ENCODE assay signal across 9 cellular contexts in genomic region chr12:124548854-124549378, GRCh38. TPM values are rescaled to one million over a fixed set of nuclear protein-coding genes. Genes with fewer than 3 reads are reported as not detected.
DNase-seq lines count a peak whose midpoint lies in the region; ATAC-seq, FAIRE-seq and TF ChIP-seq lines count a peak whose summit lies in the region.
"Had no signal": no experiment of that assay in that cellular context is flagged by ENCODE, and none has a peak within 500 bp of the region (broad histone marks: within the 10 kb centered on the region; RNA-seq: fewer than 3 reads in every experiment).

No MANE protein-coding gene starts in this region.

- H3K9ac ChIP-seq in BLaER1 treated with 17β-estradiol and CSF1 and Interleukin-3, amounts not matched to agents 10 nM and 100 nM: peak overlapping the region; percentile 60 to 79 (median 75)
- peak overlapping the region; percentile 28 for H3K9ac ChIP-seq in fibroblast of lung (ENCODE audit: insufficient read depth, low read length)

- POLR2A ChIA-PET in RWPE1 (lab: Yijun Ruan, JAX; ENCODE audit: low non-redundant PET): no interaction called here

- peak overlapping the region; percentile 24 to 85 (median 76); a peak in 19 of 22 replicates for H3K27ac ChIP-seq in BLaER1 treated with 17β-estradiol and CSF1 and Interleukin-3, amounts not matched to agents 10 nM and 100 nM
- H3K27ac ChIP-seq in RWPE1 (peak overlapping the region; percentile 89), fibroblast of lung (ENCODE audit: insufficient read depth, low read length) (peak overlapping the region; percentile 61), small intestine (ENCODE audit: low read depth in 1 of 2, low read length in 1 of 2) (no peak overlapping the region)

- H3K27me3 ChIP-seq in BLaER1 treated with 17β-estradiol and CSF1 and Interleukin-3, amounts not matched to agents 10 nM and 100 nM: no peaks in the 10 kb centered on the region
- H3K27me3 ChIP-seq in fibroblast of lung (ENCODE audit: control insufficient read depth, insufficient read depth, low read length) (no peaks in the 10 kb centered on the region), small intestine (ENCODE audit: control insufficient read depth in 2 of 2, insufficient read depth in 2 of 2, low read length in 2 of 2) (no peaks in the 10 kb centered on the region)

- no peak for ATAC-seq in GM21423 (IDR thresholded peaks at IDR 0.05; ENCODE audit: unreplicated experiment)

- no peak for TF ChIP-seq CTCF in RWPE1 (conservative IDR thresholded peaks at IDR 0.05; ENCODE audit: low read depth)
- no peak for TF ChIP-seq CTCF in fibroblast of lung (conservative IDR thresholded peaks at IDR 0.05 in 1 of 2, IDR thresholded peaks at IDR 0.05 in 1 of 2; ENCODE audit: low read depth in 1 of 2, low read length in 2 of 2)

- CTCF ChIA-PET in RWPE1 (lab: Yijun Ruan, JAX): no interaction called here

- H3K79me2 ChIP-seq in fibroblast of lung (ENCODE audit: control insufficient read depth, insufficient read depth, low read length): peaks cover 51% of the 10 kb centered on the region

- peaks cover 0 to 15% (median 8%) of the 10 kb centered on the region in 11 experiments; a peak in 6 of 22 replicates for H3K36me3 ChIP-seq in BLaER1 treated with 17β-estradiol and CSF1 and Interleukin-3, amounts not matched to agents 10 nM and 100 nM
- H3K36me3 ChIP-seq in fibroblast of lung (ENCODE audit: control insufficient read depth, insufficient read depth, low read length) (no peaks in the 10 kb centered on the region), small intestine (ENCODE audit: control insufficient read depth in 2 of 2, insufficient read depth in 2 of 2, low read length in 2 of 2) (peaks cover 0 to 3% of the 10 kb centered on the region in 2 donors)

- DNase-seq in RWPE1 (ENCODE audit: low spot score): no peak
- peak; percentile 48 to 76 for DNase-seq in fibroblast of lung (ENCODE audit: low read depth in 2 of 2)
- DNase-seq in pulmonary artery endothelial cell (ENCODE audit: low read depth, low spot score): peak; percentile 48
- DNase-seq in epidermal melanocyte (ENCODE audit: insufficient read length, low spot score): no peak
- no peak for DNase-seq in NCI-H446 (lab: John Stamatoyannopoulos, UW)
- no peak for DNase-seq in small intestine

- H3K4me3 ChIP-seq in BLaER1 treated with 17β-estradiol and CSF1 and Interleukin-3, amounts not matched to agents 10 nM and 100 nM: peak overlapping the region in 5 of 10 experiments; percentile 6 to 44 (median 39); a peak in 7 of 20 replicates
- H3K4me3 ChIP-seq in fibroblast of lung (replicated peaks in 1 of 4; ENCODE audit: control extremely low read depth in 1 of 4, insufficient read depth in 1 of 4, low read depth in 3 of 4, low read length in 4 of 4): peak overlapping the region in 1 of 4 experiments; percentile 10
- H3K4me3 ChIP-seq in small intestine (ENCODE audit: low read depth in 1 of 2, low read length in 2 of 2): no peak overlapping the region

- WGBS in small intestine, 3 donors: 53 to 76% (median 69%) methylated on average over 24 of the region's 24 CpGs

- peaks cover 95 to 100% (median 100%) of the 10 kb centered on the region in 11 experiments for H4K20me1 ChIP-seq in BLaER1 treated with 17β-estradiol and CSF1 and Interleukin-3, amounts not matched to agents 10 nM and 100 nM
- H4K20me1 ChIP-seq in fibroblast of lung (ENCODE audit: control insufficient read depth, extremely low read depth, insufficient read depth, low read length): no peaks in the 10 kb centered on the region

- no peaks in the 10 kb centered on the region for H3K9me3 ChIP-seq in BLaER1 treated with 17β-estradiol and CSF1 and Interleukin-3, amounts not matched to agents 10 nM and 100 nM (replicated peaks in 1 of 11)
- H3K9me3 ChIP-seq in fibroblast of lung (ENCODE audit: control insufficient read depth, insufficient read depth, low read depth, low read length) (no peaks in the 10 kb centered on the region), small intestine (ENCODE audit: control insufficient read depth, low read depth) (no peaks in the 10 kb centered on the region)

- peaks cover 95 to 100% (median 98%) of the 10 kb centered on the region in 10 experiments for H3K4me1 ChIP-seq in BLaER1 treated with 17β-estradiol and CSF1 and Interleukin-3, amounts not matched to agents 10 nM and 100 nM
- H3K4me1 ChIP-seq in fibroblast of lung (ENCODE audit: control insufficient read depth, extremely low read depth, insufficient read depth, low read length) (peaks cover 37% of the 10 kb centered on the region), small intestine (ENCODE audit: control insufficient read depth in 2 of 2, insufficient read depth in 1 of 2, low read depth in 1 of 2, low read length in 1 of 2) (peaks cover 2 to 26% of the 10 kb centered on the region in 2 donors)

- H3K4me2 ChIP-seq in BLaER1 treated with 17β-estradiol and CSF1 and Interleukin-3, amounts not matched to agents 10 nM and 100 nM: peak overlapping the region; percentile 82 to 98 (median 95)
- peak overlapping the region; percentile 39 for H3K4me2 ChIP-seq in fibroblast of lung (ENCODE audit: extremely low read depth, insufficient read depth, low read length)

- FAIRE-seq in small intestine (lab: Jason Lieb, UNC): no peak
- FAIRE-seq: islet of Langerhans had no signal

- no peak overlapping the region for H2AFZ ChIP-seq in fibroblast of lung (ENCODE audit: low read length)

RNA-seq across cellular contexts. Expression of gene NCOR2, which starts 18.5 kb away (rescaled TPM):
- 13.1 and 17.2 TPM in 2 replicates for total RNA-seq in fibroblast of lung
- 6.1 and 7.2 TPM in 2 replicates for polyA plus RNA-seq in fibroblast of lung
- 49.7 and 79.6 TPM in 2 replicates for polyA plus RNA-seq in fibroblast of lung (2012)
- 29.1 and 47.4 TPM in 2 replicates for polyA minus RNA-seq in fibroblast of lung (ENCODE audit: low replicate concordance)
- 37.2 and 43.5 TPM in 2 replicates for total RNA-seq in pulmonary artery endothelial cell
- 10 to 100 TPM; 26.2 to 50.4 (median 30.0) TPM for polyA plus RNA-seq in small intestine

Comparison
In these comparisons a context has a peak if more than half of its experiments do, and no peak if none do; other contexts are left out.
1. H3K27ac ChIP-seq: peak in BLaER1 treated with 17β-estradiol and CSF1 and Interleukin-3, amounts not matched to agents 10 nM and 100 nM (11 of 11), RWPE1 (single experiment) and fibroblast of lung (single experiment); none in small intestine (0 of 2).
2. DNase-seq: peak in fibroblast of lung (2 of 2) and pulmonary artery endothelial cell (single experiment); none in RWPE1 (single experiment), epidermal melanocyte (single experiment), NCI-H446 (0 of 2) and small intestine (single experiment).